In genomic region chr13:27619711-27620376, GRCh38 we compare ENCODE assay signal across 8 cellular contexts. TPM values are rescaled to one million over a fixed set of nuclear protein-coding genes. Genes with fewer than 3 reads are reported as not detected.
A peak's percentile ranks its signal among the peaks of the same experiment; 100 is the strongest.
DNase-seq lines count a peak whose midpoint lies in the region; ATAC-seq and TF ChIP-seq lines count a peak whose summit lies in the region.

No MANE protein-coding gene starts in this region.

- H3K4me1 ChIP-seq in HUES64 (ENCODE audit: insufficient read depth, low read length) (peaks cover 31% of the 10 kb centered on the region), mucosa of descending colon (ENCODE audit: low read depth) (peaks cover 18% of the 10 kb centered on the region), stomach (peaks cover 44 to 64% (median 57%) of the 10 kb centered on the region in 4 donors)
- peaks cover 16% of the 10 kb centered on the region for H3K4me1 ChIP-seq in effector memory CD4-positive, alpha-beta T cell (ENCODE audit: control insufficient read depth, insufficient read depth, low read length, poor library complexity, severe bottlenecking)

- under 1% methylated on average over 46 of the region's 47 CpGs for WGBS in HUES64
- 0 to 2% (median 0%) methylated on average over 11 to 47 of the region's 47 CpGs for WGBS in stomach, 5 donors

- no peaks in the 10 kb centered on the region for H3K9me3 ChIP-seq in HUES64 (ENCODE audit: insufficient read depth, low read depth, low read length)
- H3K9me3 ChIP-seq in effector memory CD4-positive, alpha-beta T cell (ENCODE audit: control insufficient read depth, low read length) = no peaks in the 10 kb centered on the region
- no peaks in the 10 kb centered on the region for H3K9me3 ChIP-seq in mucosa of descending colon
- H3K9me3 ChIP-seq in stomach = peaks cover 0 to 3% (median 0%) of the 10 kb centered on the region in 4 donors

- DNase-seq in GDM1 (lab: John Stamatoyannopoulos, UW) (peak; percentile 43), mucosa of descending colon (peak in 2 of 3 donors; percentile 48 to 71), stomach (no peak), superior temporal gyrus (ENCODE audit: extremely low spot score) (no peak)
- DNase-seq in activated CD4-positive, CD25-positive, alpha-beta regulatory T cell treated with anti-CD3 and anti-CD28 coated beads, Interleukin-2, amount 50 U/mL, for 16 hours (ENCODE audit: low read depth, low spot score) = peak; percentile 5
- DNase-seq in effector memory CD4-positive, alpha-beta T cell = peak; percentile 9 to 32 (median 26)

- H3K27me3 ChIP-seq in HUES64 (ENCODE audit: insufficient read depth, low read length) (no peaks in the 10 kb centered on the region), stomach (no peaks in the 10 kb centered on the region)
- H3K27me3 ChIP-seq in effector memory CD4-positive, alpha-beta T cell (replicated peaks; ENCODE audit: control insufficient read depth, insufficient read depth, low read length, poor library complexity, severe bottlenecking) = no peaks in the 10 kb centered on the region

- no peak for TF ChIP-seq EP300 in stomach (IDR thresholded peaks at IDR 0.05)

- intact Hi-C loops in mucosa of descending colon (cut with DNase I, micrococcal nuclease) = no loop called here
- intact Hi-C loops in stomach (cut with DNase I; ENCODE audit: low total_unique reads) = no loop called here

- ATAC-seq in GM21526 (IDR thresholded peaks at IDR 0.05; ENCODE audit: low FRiP score, unreplicated experiment) = peak; percentile 36
- ATAC-seq in mucosa of descending colon = peak; percentile 49

- peaks cover 22% of the 10 kb centered on the region for H3K36me3 ChIP-seq in HUES64 (ENCODE audit: insufficient read depth, low read length)
- peaks cover 3% of the 10 kb centered on the region for H3K36me3 ChIP-seq in effector memory CD4-positive, alpha-beta T cell (ENCODE audit: control insufficient read depth, insufficient read depth, low read length)
- H3K36me3 ChIP-seq in mucosa of descending colon (ENCODE audit: low read depth) = no peaks in the 10 kb centered on the region
- peaks cover 0 to 3% (median 0%) of the 10 kb centered on the region in 4 donors for H3K36me3 ChIP-seq in stomach

- no peak for TF ChIP-seq CTCF in mucosa of descending colon (IDR thresholded peaks at IDR 0.05)
- TF ChIP-seq CTCF in stomach (IDR thresholded peaks at IDR 0.05) = peak in 4 of 7 experiments; percentile 28 to 44 (median 35)

- H3K27ac ChIP-seq in HUES64 (ENCODE audit: low read depth, low read length) = peak overlapping the region; percentile 81; the same call in 1 of the 2 replicates
- peak overlapping the region; percentile 94 for H3K27ac ChIP-seq in effector memory CD4-positive, alpha-beta T cell (ENCODE audit: insufficient read depth, low read length, poor library complexity, severe bottlenecking)
- H3K27ac ChIP-seq in stomach = peak overlapping the region; percentile 95 to 99 (median 98)

- TF ChIP-seq POLR2A in stomach (IDR thresholded peaks at IDR 0.05) = no peak

- H3K9ac ChIP-seq in HUES64 (ENCODE audit: low read depth, low read length) = peak overlapping the region; percentile 82

- peak overlapping the region; percentile 97 for H3K4me3 ChIP-seq in HUES64 (ENCODE audit: low read length)
- H3K4me3 ChIP-seq in effector memory CD4-positive, alpha-beta T cell (ENCODE audit: insufficient read depth, low read depth, low read length, poor library complexity, severe bottlenecking) = peak overlapping the region; percentile 80
- H3K4me3 ChIP-seq in mucosa of descending colon = peak overlapping the region; percentile 54
- H3K4me3 ChIP-seq in stomach = peak overlapping the region; percentile 58 to 91 (median 87)

RNA-seq across cellular contexts. Expression of gene LNX2, which starts 0.5 kb away (rescaled TPM):
- 8.1 TPM for polyA plus RNA-seq in HUES64 (2013, experiment 1 of 2)
- polyA plus RNA-seq in HUES64 (2013, experiment 2 of 2) = 8.5 TPM
- total RNA-seq in mucosa of descending colon (10 to 100 TPM; 20.0 to 34.0 (median 26.2) TPM), stomach (10 to 100 TPM in 3 of 5 donors, 1 to 10 TPM in 2; 3.5 to 35.7 (median 17.8) TPM)
- polyA plus RNA-seq in stomach = 10 to 100 TPM in 1 of 3 donors, 1 to 10 TPM in 2; 4.2 to 10.8 (median 7.8) TPM

RNA-seq across cellular contexts. Expression of gene POLR1D, which starts 1.8 kb away (rescaled TPM):
- polyA plus RNA-seq in HUES64 (2013, experiment 1 of 2) = 172 TPM
- 182 TPM for polyA plus RNA-seq in HUES64 (2013, experiment 2 of 2)
- 100 to 1,000 TPM in 1 of 3 donors, 10 to 100 TPM in 2; 88.7 to 169 (median 91.0) TPM for total RNA-seq in mucosa of descending colon
- 100 to 1,000 TPM in 2 of 5 donors, 10 to 100 TPM in 3; 43.7 to 179 (median 71.6) TPM for total RNA-seq in stomach
- 100 to 1,000 TPM; 148 to 230 (median 184) TPM for polyA plus RNA-seq in stomach

Comparison
In these comparisons a context has a peak if more than half of its experiments do, and no peak if none do; other contexts are left out.
1. DNase-seq: peak in GDM1 (single experiment), activated CD4-positive, CD25-positive, alpha-beta regulatory T cell treated with anti-CD3 and anti-CD28 coated beads, Interleukin-2, amount 50 U/mL, for 16 hours (single experiment), effector memory CD4-positive, alpha-beta T cell (3 of 3) and mucosa of descending colon (2 of 3); none in stomach (single experiment) and superior temporal gyrus (single experiment).
2. Peak in every context shown above with its lines, with median percentiles within 50 percentile points of each other: H3K27ac ChIP-seq and H3K4me3 ChIP-seq.